In genomic region chr7:50852901-50853300, GRCh38 we compare ENCODE assay signal across 1 cellular context.
TF ChIP-seq lines count a peak whose summit lies in the region.

No MANE protein-coding gene starts in this region.

TF ChIP-seq in IMR-90, 13 proteins besides CTCF, POLR2A, EP300 and RAD21 (continued from another document):
- TF ChIP-seq RCOR1 (IDR thresholded peaks at IDR 0.05; ENCODE audit: insufficient replicate concordance, low read length) (no peak), CEBPB (IDR thresholded peaks at IDR 0.05; ENCODE audit: low read depth, low read length) (no peak), USF2 (IDR thresholded peaks at IDR 0.05; ENCODE audit: low read depth, low read length) (no peak), CHD1 (IDR thresholded peaks at IDR 0.05; ENCODE audit: low read depth, low read length) (no peak)
